ENCODE assay signal across 13 cellular contexts in genomic region chr10:124149681-124150080, GRCh38. TPM values are rescaled to one million over a fixed set of nuclear protein-coding genes. Genes with fewer than 3 reads are reported as not detected.
DNase-seq lines count a peak whose midpoint lies in the region; ATAC-seq and TF ChIP-seq lines count a peak whose summit lies in the region.
"Had no signal": no experiment of that assay in that cellular context is flagged by ENCODE, and none has a peak within 500 bp of the region (broad histone marks: within the 10 kb centered on the region; RNA-seq: fewer than 3 reads in every experiment).

No MANE protein-coding gene starts in this region.

- H3K27me3 Mint-ChIP-seq in WTC11 (ENCODE audit: low read depth): no peaks in the 10 kb centered on the region; the same call in 1 of the 2 replicates

- H3K4me3 ChIP-seq in A673 (ENCODE audit: low read depth, low read length, poor library complexity, severe bottlenecking): no peak overlapping the region
- H3K4me3 ChIP-seq: SJCRH30 had no signal

- H3K4me1 Mint-ChIP-seq in WTC11: peaks cover 17% of the 10 kb centered on the region

- H3K4me3 Mint-ChIP-seq in WTC11: no peak overlapping the region

- DNase-seq in A673 (ENCODE audit: low spot score) (peak; percentile 45), NCI-H2107 treated with DMSO at 0.1 percent for 48 hours (lab: John Stamatoyannopoulos, UW; ENCODE audit: unreplicated experiment) (peak; percentile 78), WTC11 (ENCODE audit: low spot score) (no peak), kidney glomerular epithelial cell (lab: John Stamatoyannopoulos, UW) (no peak)
- DNase-seq in stimulated activated CD4-positive, alpha-beta T cell treated with anti-CD3 and anti-CD28 coated beads, Interleukin-4, amount 100 ng/mL, for 4 hours: no peak
- DNase-seq: activated CD4-positive, CD25-positive, alpha-beta regulatory T cell treated with anti-CD3 and anti-CD28 coated beads, Interleukin-2, amount 50 U/mL, for 72 hours; activated effector memory CD4-positive, alpha-beta T cell treated with anti-CD3 and anti-CD28 coated beads, Interleukin-2, amount 50 U/mL, for 16 hours; cerebellar nuclear complex; stimulated activated naive CD8-positive, alpha-beta T cell treated with anti-CD3 and anti-CD28 coated beads, Interleukin-15, Interleukin-2, amounts not matched to agents 100 U/mL and 50 U/mL, for 24 hours had no signal

- no peaks in the 10 kb centered on the region for H3K36me3 Mint-ChIP-seq in WTC11

- H3K27ac Mint-ChIP-seq in WTC11: no peak overlapping the region

- TF ChIP-seq CTCF in A673 (conservative IDR thresholded peaks at IDR 0.05; ENCODE audit: low read depth, low read length) (no peak), WTC11 (IDR thresholded peaks at IDR 0.05) (no peak)

- intact Hi-C loops in A673 (cut with micrococcal nuclease; ENCODE audit: unreplicated experiment): no loop called here

- H3K4me1 ChIP-seq in A673 (ENCODE audit: insufficient read depth, low read length, poor library complexity, severe bottlenecking): peaks cover 40% of the 10 kb centered on the region

- no peaks in the 10 kb centered on the region for H3K9me3 Mint-ChIP-seq in WTC11

- no peaks in the 10 kb centered on the region for H3K9me3 ChIP-seq in A673 (ENCODE audit: low read depth, low read length, poor library complexity, severe bottlenecking)
- H3K9me3 ChIP-seq: SJCRH30 had no signal

- peak overlapping the region; percentile 45 for H3K27ac ChIP-seq in A673 (ENCODE audit: low read depth, low read length, poor library complexity, severe bottlenecking)
- H3K27ac ChIP-seq: SJCRH30 had no signal

- peak; percentile 44 for ATAC-seq in HG02981 (IDR thresholded peaks at IDR 0.05; ENCODE audit: unreplicated experiment)
- no peak for ATAC-seq in WTC11
- ATAC-seq in HG02763 (IDR thresholded peaks at IDR 0.05; ENCODE audit: unreplicated experiment): no peak
- ATAC-seq in GM21723 (IDR thresholded peaks at IDR 0.05; ENCODE audit: unreplicated experiment): no peak
- ATAC-seq: stimulated activated naive CD8-positive, alpha-beta T cell treated with anti-CD3 and anti-CD28 coated beads, Interleukin-15, Interleukin-2, amounts not matched to agents 100 U/mL and 50 U/mL, for 24 hours had no signal

- H3K27me3 ChIP-seq in A673 (replicated peaks; ENCODE audit: insufficient read depth, low read depth, low read length, poor library complexity): no peaks in the 10 kb centered on the region
- H3K27me3 ChIP-seq: SJCRH30 had no signal

- H3K36me3 ChIP-seq in A673 (ENCODE audit: insufficient read depth, low read length, poor library complexity, severe bottlenecking): no peaks in the 10 kb centered on the region
- H3K36me3 ChIP-seq: SJCRH30 had no signal

- BruUV-seq in A673 (replicated peaks; lab: Mats Ljungman, UMichigan): no TSS peak

- CTCF ChIA-PET in A673 (lab: Charles Lee) (no interaction called here), WTC11 (lab: Charles Lee) (interaction anchor here (1.6 kb wide), 1 partner anchor 155 kb away, joined by 4 read pairs; no protein-coding TSS in a partner anchor)

- POLR2A ChIA-PET in A673 (lab: Charles Lee; ENCODE audit: low non-redundant PET): no interaction called here
- POLR2A ChIA-PET in WTC11 (lab: Charles Lee): no interaction called here

TF ChIP-seq in WTC11, 78 proteins besides CTCF, POLR2A, EP300 and RAD21:
- TF ChIP-seq HMGXB4 (CRISPR knock-in tag; IDR thresholded peaks at IDR 0.05) (peak; percentile 26; the same call in 1 of the 2 replicates), NR3C1 (CRISPR knock-in tag; conservative IDR thresholded peaks at IDR 0.05; ENCODE audit: low read depth) (no peak)

RNA-seq across cellular contexts. Expression of gene CHST15, which starts 56.3 kb away (rescaled TPM):
- total RNA-seq in A673 (2021): 1.7 and 2.7 TPM in 2 replicates
- total RNA-seq in WTC11 (2021): 7.9 to 10.7 TPM (median 9.1 TPM) in 3 replicates

Comparison
In these comparisons a context has a peak if more than half of its experiments do, and no peak if none do; other contexts are left out.
1. DNase-seq: peak in A673 (single experiment) and NCI-H2107 treated with DMSO at 0.1 percent for 48 hours (single experiment); none in WTC11 (single experiment), stimulated activated CD4-positive, alpha-beta T cell treated with anti-CD3 and anti-CD28 coated beads, Interleukin-4, amount 100 ng/mL, for 4 hours (0 of 2) and kidney glomerular epithelial cell (single experiment).